Comparison of ENCODE assay signal across 2 cellular contexts in genomic region chr3:195627515-195628385, GRCh38. TPM values are rescaled to one million over a fixed set of nuclear protein-coding genes. Genes with fewer than 3 reads are reported as not detected.
"Had no signal": no experiment of that assay in that cellular context is flagged by ENCODE, and none has a peak within 500 bp of the region (broad histone marks: within the 10 kb centered on the region; RNA-seq: fewer than 3 reads in every experiment).

No MANE protein-coding gene starts in this region.

RNA-seq across cellular contexts. Expression of gene APOD, which starts 44.0 kb away (rescaled TPM):
- total RNA-seq: activated CD8-positive, alpha-beta memory T cell treated with anti-CD3 and anti-CD28 coated beads for 36 hours; astrocyte had no signal
